ENCODE assay signal across 7 cellular contexts in genomic region chr5:144142030-144142825, GRCh38. TPM values are rescaled to one million over a fixed set of nuclear protein-coding genes. Genes with fewer than 3 reads are reported as not detected.
A peak's percentile ranks its signal among the peaks of the same experiment; 100 is the strongest.
DNase-seq lines count a peak whose midpoint lies in the region; ATAC-seq lines count a peak whose summit lies in the region.

No MANE protein-coding gene starts in this region.

- peak; percentile 97 for ATAC-seq in GM21367 (IDR thresholded peaks at IDR 0.05; ENCODE audit: unreplicated experiment)
- ATAC-seq in HG03460 (IDR thresholded peaks at IDR 0.05; ENCODE audit: unreplicated experiment), result peak; percentile 98

- peak; percentile 56 for DNase-seq in GM03348 (ENCODE audit: low spot score)
- DNase-seq in NOMO-1 treated with dmso at 0.1 percent for 144 hours (lab: John Stamatoyannopoulos, UW; ENCODE audit: unreplicated experiment), result peak; percentile 61
- peak; percentile 40 for DNase-seq in cerebellum (ENCODE audit: low spot score)
- DNase-seq in lung microvascular endothelial cell (ENCODE audit: low read depth in 2 of 2), result peak; percentile 60 to 67
- DNase-seq in 8988T, result no peak

RNA-seq across cellular contexts. Expression of gene YIPF5, which starts 28.2 kb away (rescaled TPM):
- total RNA-seq in cerebellum (38.6 TPM), lung microvascular endothelial cell (46.9 and 62.3 TPM in 2 replicates)

RNA-seq across cellular contexts. Expression of gene KCTD16, which starts 28.4 kb away (rescaled TPM):
- total RNA-seq in cerebellum (20.4 TPM), lung microvascular endothelial cell (under 0.01 TPM in 2 replicates)

Comparison
In these comparisons a context has a peak if more than half of its experiments do, and no peak if none do; other contexts are left out.
1. RNA of gene KCTD16, which starts 28.4 kb away (total RNA-seq): 20.4 TPM in cerebellum (single experiment); under 0.01 TPM in lung microvascular endothelial cell; every median in the first group is over 10 times any median in the second.